23 cellular contexts compared by ENCODE assay signal in genomic region chr1:193326296-193326695, GRCh38.
"Had no signal": no experiment of that assay in that cellular context is flagged by ENCODE, and none has a peak within 500 bp of the region (broad histone marks: within the 10 kb centered on the region; RNA-seq: fewer than 3 reads in every experiment).

No MANE protein-coding gene starts in this region.

- H3K4me3 ChIP-seq: gastroesophageal sphincter, heart left ventricle, hepatocyte, lung, prostate gland, right atrium auricular region, stomach, thyroid gland, vagina had no signal

- H3K27me3 ChIP-seq: gastroesophageal sphincter, heart left ventricle, hepatocyte, right atrium auricular region, stomach, thyroid gland, vagina had no signal

- H3K79me2 ChIP-seq: hepatocyte had no signal

- H3K4me1 ChIP-seq: gastroesophageal sphincter, heart left ventricle, prostate gland, right atrium auricular region, stomach, thyroid gland, vagina had no signal

- ATAC-seq: effector memory CD8-positive, alpha-beta T cell; esophagus mucosa; gastroesophageal sphincter; heart left ventricle; left lobe of liver; naive thymus-derived CD8-positive, alpha-beta T cell; sciatic nerve; stimulated activated effector memory CD8-positive, alpha-beta T cell treated with anti-CD3 and anti-CD28 coated beads, Interleukin-12 subunit alpha, Interleukin-12 subunit beta, amount 100 ng/mL, for 72 hours had no signal

- H3K36me3 ChIP-seq: gastroesophageal sphincter, heart left ventricle, prostate gland, right atrium auricular region, stomach, thyroid gland, vagina had no signal

- H3K4me2 ChIP-seq: hepatocyte had no signal

- DNase-seq: cortex of kidney; effector memory CD8-positive, alpha-beta T cell; foreskin fibroblast; heart left ventricle; kidney; naive thymus-derived CD8-positive, alpha-beta T cell; nephron progenitor cell; nucleus accumbens; stimulated activated CD4-positive, alpha-beta T cell treated with anti-CD3 and anti-CD28 coated beads, Interleukin-2, amount 100 ng/mL, for 24 hours; stimulated activated CD4-positive, alpha-beta T cell treated with anti-CD3 and anti-CD28 coated beads, Interleukin-4, amount 100 ng/mL, for 24 hours; stimulated activated naive CD4-positive, alpha-beta T cell treated with Interleukin-2 at 50 U/mL for 16 hours; stomach; thyroid gland had no signal

- H3K27ac ChIP-seq: gastroesophageal sphincter, heart left ventricle, hepatocyte, prostate gland, right atrium auricular region, stomach, thyroid gland, vagina had no signal
